In genomic region chr5:69212022-69212421, GRCh38 we compare ENCODE assay signal across 18 cellular contexts.
"Had no signal": no experiment of that assay in that cellular context is flagged by ENCODE, and none has a peak within 500 bp of the region (broad histone marks: within the 10 kb centered on the region; RNA-seq: fewer than 3 reads in every experiment).

No MANE protein-coding gene starts in this region.

- H3K27ac Mint-ChIP-seq: activated CD4-positive, alpha-beta T cell treated with anti-CD3 and anti-CD28 coated beads for 36 hours; activated naive CD8-positive, alpha-beta T cell treated with anti-CD3 and anti-CD28 coated beads, Interleukin-2, amount 10 ng/mL, durations not matched to agents 7 days and 5 days; brain; memory B cell had no signal

- H3K9me3 ChIP-seq: esophagus squamous epithelium, neutrophil, stomach, testis, upper lobe of left lung had no signal

- H3K79me2 ChIP-seq: parathyroid adenoma had no signal

- H3K4me1 ChIP-seq: parathyroid adenoma, testis had no signal

- H2AFZ ChIP-seq: parathyroid adenoma had no signal

- ATAC-seq: activated CD4-positive, alpha-beta T cell treated with anti-CD3 and anti-CD28 coated beads for 36 hours; naive thymus-derived CD8-positive, alpha-beta T cell had no signal

- H3K27me3 Mint-ChIP-seq: activated CD4-positive, alpha-beta T cell treated with anti-CD3 and anti-CD28 coated beads for 36 hours; activated naive CD8-positive, alpha-beta T cell treated with anti-CD3 and anti-CD28 coated beads, Interleukin-2, amount 10 ng/mL, durations not matched to agents 7 days and 5 days; brain; central memory CD8-positive, alpha-beta T cell; memory B cell; naive thymus-derived CD8-positive, alpha-beta T cell had no signal

- H3K4me3 ChIP-seq: coronary artery, esophagus squamous epithelium, stomach, testis, upper lobe of left lung had no signal

- H3K36me3 Mint-ChIP-seq: brain; naive thymus-derived CD8-positive, alpha-beta T cell had no signal

- H3K36me3 ChIP-seq: neutrophil, stomach, upper lobe of left lung had no signal

- H3K27ac ChIP-seq: coronary artery, esophagus squamous epithelium, neutrophil, parathyroid adenoma, stomach, testis, upper lobe of left lung had no signal

- H3K9me3 Mint-ChIP-seq: activated naive CD8-positive, alpha-beta T cell treated with anti-CD3 and anti-CD28 coated beads, Interleukin-2, amount 10 ng/mL, durations not matched to agents 7 days and 5 days; brain; central memory CD8-positive, alpha-beta T cell; memory B cell; naive thymus-derived CD8-positive, alpha-beta T cell had no signal

- DNase-seq: activated CD4-positive, alpha-beta T cell treated with anti-CD3 and anti-CD28 coated beads for 36 hours; activated effector memory CD4-positive, alpha-beta T cell treated with anti-CD3 and anti-CD28 coated beads, Interleukin-2, amount 50 U/mL, for 16 hours; activated naive CD8-positive, alpha-beta T cell treated with anti-CD3 and anti-CD28 coated beads, Interleukin-2, amount 10 ng/mL, durations not matched to agents 7 days and 5 days; activated T-cell treated with anti-CD3 and anti-CD28 coated beads, Interleukin-2, amount 50 U/mL, for 1 hour; esophagus squamous epithelium; hypothalamus; left ventricle myocardium superior; naive thymus-derived CD8-positive, alpha-beta T cell; stimulated activated CD4-positive, alpha-beta T cell treated with anti-CD3 and anti-CD28 coated beads, Interleukin-1b, Interleukin-23, amount 100 ng/mL, for 48 hours; stomach; testis; upper lobe of left lung had no signal

- H3K4me3 Mint-ChIP-seq: activated CD4-positive, alpha-beta T cell treated with anti-CD3 and anti-CD28 coated beads for 36 hours; activated naive CD8-positive, alpha-beta T cell treated with anti-CD3 and anti-CD28 coated beads, Interleukin-2, amount 10 ng/mL, durations not matched to agents 7 days and 5 days; brain; central memory CD8-positive, alpha-beta T cell; memory B cell; naive thymus-derived CD8-positive, alpha-beta T cell had no signal

- H3K27me3 ChIP-seq: esophagus squamous epithelium, neutrophil, stomach, testis, upper lobe of left lung had no signal

- H3K4me1 Mint-ChIP-seq: central memory CD8-positive, alpha-beta T cell had no signal
